In the genomic region with DNA sequence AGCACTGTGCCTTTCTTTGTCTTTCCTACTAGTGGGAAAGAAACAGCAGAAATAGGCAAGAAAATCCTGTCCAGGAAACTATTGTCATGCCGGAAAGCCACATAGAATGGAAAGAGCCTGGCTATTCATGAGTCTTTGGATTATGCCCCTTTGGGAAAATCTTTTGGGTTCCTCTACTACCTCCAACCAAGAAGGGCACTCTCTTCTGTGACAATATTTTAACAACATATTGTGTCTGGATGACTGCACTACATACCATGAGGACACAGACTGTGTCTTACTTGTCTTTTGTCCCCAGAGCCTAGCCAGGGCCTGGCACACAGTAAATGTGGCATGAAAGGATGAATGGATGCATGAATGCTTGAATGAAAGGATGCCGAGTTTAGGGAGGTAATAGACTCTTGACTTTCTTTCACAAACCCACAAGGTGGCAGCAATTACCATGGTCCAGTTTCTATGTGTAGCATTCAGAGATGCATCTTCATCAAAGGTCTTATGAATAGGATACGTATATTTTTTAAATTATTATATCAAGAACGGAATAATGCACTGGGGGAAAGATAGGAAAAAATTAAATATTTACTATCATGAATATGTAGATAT, we compare ENCODE assay signal across 8 cellular contexts. TPM values are rescaled to one million over a fixed set of nuclear protein-coding genes. Genes with fewer than 3 reads are reported as not detected.
A peak's percentile ranks its signal among the peaks of the same experiment; 100 is the strongest.
DNase-seq lines count a peak whose midpoint lies in the region; ATAC-seq and TF ChIP-seq lines count a peak whose summit lies in the region.

No MANE protein-coding gene starts in this region.

- H3K4me2 ChIP-seq in mesendoderm (ENCODE audit: low read length), result no peak overlapping the region

- no peak overlapping the region for H4K8ac ChIP-seq in mesendoderm (ENCODE audit: low read depth, low read length)

- H3K4me3 ChIP-seq in NB4 (ENCODE audit: low read depth, low read length), result no peak overlapping the region
- peak overlapping the region in 7 of 59 donors; percentile 4 to 26 (median 12) for H3K4me3 ChIP-seq in dorsolateral prefrontal cortex
- H3K4me3 ChIP-seq in mesendoderm (ENCODE audit: low read length), result no peak overlapping the region

- H3K79me2 ChIP-seq in mesendoderm (ENCODE audit: control insufficient read depth, insufficient read depth, low read length), result no peaks in the 10 kb centered on the region

- H2BK120ac ChIP-seq in mesendoderm (ENCODE audit: low read depth, low read length), result no peak overlapping the region

- intact Hi-C loops in dorsolateral prefrontal cortex (cut with DNase I), result loop anchor here (2.0 to 10.0 kb wide), 3 partner anchors 234 to 718 kb away; no protein-coding TSS in a partner anchor

- H2BK5ac ChIP-seq in mesendoderm (ENCODE audit: low read length), result no peak overlapping the region

- no CpG with 5 or more reads among the region's 4 CpGs for whole genome bisulfite sequencing in mesendoderm (ENCODE audit: extremely low coverage, insufficient coverage, low lambda C conversion rate)

- no peaks in the 10 kb centered on the region for H3K27me3 ChIP-seq in dorsolateral prefrontal cortex
- H3K27me3 ChIP-seq in mesendoderm (ENCODE audit: insufficient read depth, low read length, poor library complexity), result no peaks in the 10 kb centered on the region

- TF ChIP-seq POLR2A in NB4 (IDR thresholded peaks at IDR 0.05; ENCODE audit: extremely low read depth, insufficient read length), result no peak

- no peak overlapping the region for H3K23ac ChIP-seq in mesendoderm (ENCODE audit: low read length)

- H3K79me1 ChIP-seq in mesendoderm (ENCODE audit: low read length), result no peaks in the 10 kb centered on the region

- H3K9ac ChIP-seq in mesendoderm (ENCODE audit: low read length), result no peak overlapping the region

- no peak overlapping the region for H2AK5ac ChIP-seq in mesendoderm (ENCODE audit: low read length)

- no peak overlapping the region for H3K4ac ChIP-seq in mesendoderm (ENCODE audit: low read depth, low read length)

- no peaks in the 10 kb centered on the region for H3K4me1 ChIP-seq in mesendoderm (ENCODE audit: control insufficient read depth, low read depth, low read length)

- no peaks in the 10 kb centered on the region for H3K36me3 ChIP-seq in mesendoderm (ENCODE audit: control insufficient read depth, insufficient read depth, low read length)

- H3K27ac ChIP-seq in dorsolateral prefrontal cortex (no peak overlapping the region), mesendoderm (ENCODE audit: low read depth, low read length) (no peak overlapping the region)

- H3K18ac ChIP-seq in mesendoderm (ENCODE audit: low read length), result no peak overlapping the region

- no peak overlapping the region for H4K5ac ChIP-seq in mesendoderm (ENCODE audit: low read length)

- H3K56ac ChIP-seq in mesendoderm (ENCODE audit: low read length), result no peak overlapping the region

- H2BK15ac ChIP-seq in mesendoderm (replicated peaks; ENCODE audit: low read depth), result no peak overlapping the region

- peak; percentile 41 for TF ChIP-seq CTCF in NB4 (IDR thresholded peaks at IDR 0.05; ENCODE audit: low read depth, low read length)
- TF ChIP-seq CTCF in dorsolateral prefrontal cortex (IDR thresholded peaks at IDR 0.05 in 54 of 56, conservative IDR thresholded peaks at IDR 0.05 in 2 of 56; ENCODE audit: low read depth in 1 of 56, partially characterized antibody in 56 of 56), result peak; percentile 15 to 87 (median 68)

- DNase-seq in DMS53 (lab: John Stamatoyannopoulos, UW), result peak; percentile 77
- peak; percentile 52 for DNase-seq in NB4 (ENCODE audit: low read depth)
- DNase-seq in SK-N-DZ (ENCODE audit: low spot score), result peak; percentile 72
- DNase-seq in dorsolateral prefrontal cortex, result peak in 3 of 10 donors; percentile 17 to 60 (median 59)
- DNase-seq in mesendoderm, result peak; percentile 57
- DNase-seq in mesenteric fat pad (ENCODE audit: low spot score), result no peak
- DNase-seq in activated CD8-positive, alpha-beta memory T cell treated with anti-CD3 and anti-CD28 coated beads, Interleukin-2, amount 50 U/mL, for 48 hours, result no peak

- peak; percentile 76 for ATAC-seq in GM21367 (IDR thresholded peaks at IDR 0.05; ENCODE audit: unreplicated experiment)

RNA-seq across cellular contexts. Expression of gene ARL14, which starts 30.3 kb away (rescaled TPM):
- polyA plus RNA-seq in SK-N-DZ (2014; cell fraction: cytosol; rRNA removed), result not detected in 2 replicates
- polyA plus RNA-seq in SK-N-DZ (2014; cell fraction: nucleus; rRNA removed), result not detected in 2 replicates
- total RNA-seq in dorsolateral prefrontal cortex (not detected), mesenteric fat pad (not detected)
- 0.15 TPM for polyA plus RNA-seq in mesendoderm (2013, experiment 1 of 2)
- 0.14 TPM for polyA plus RNA-seq in mesendoderm (2013, experiment 2 of 2)

RNA-seq across cellular contexts. Expression of gene PPM1L, which starts 48.7 kb away (rescaled TPM):
- 11.2 and 18.1 TPM in 2 replicates for polyA plus RNA-seq in SK-N-DZ (2014; cell fraction: cytosol; rRNA removed)
- polyA plus RNA-seq in SK-N-DZ (2014; cell fraction: nucleus; rRNA removed), result 8.3 and 10.3 TPM in 2 replicates
- 100 to 1,000 TPM in 36 of 120 experiments, 10 to 100 TPM in 84; 46.9 to 128 (median 92.8) TPM for total RNA-seq in dorsolateral prefrontal cortex
- polyA plus RNA-seq in mesendoderm (2013, experiment 1 of 2), result 2.0 TPM
- 2.3 TPM for polyA plus RNA-seq in mesendoderm (2013, experiment 2 of 2)
- 12.7 TPM for total RNA-seq in mesenteric fat pad

Comparison
In these comparisons a context has a peak if more than half of its experiments do, and no peak if none do; other contexts are left out.
1. DNase-seq: peak in DMS53 (single experiment), NB4 (single experiment), SK-N-DZ (single experiment) and mesendoderm (single experiment); none in mesenteric fat pad (single experiment) and activated CD8-positive, alpha-beta memory T cell treated with anti-CD3 and anti-CD28 coated beads, Interleukin-2, amount 50 U/mL, for 48 hours (single experiment).